10 cellular contexts compared by ENCODE assay signal in the genomic region with DNA sequence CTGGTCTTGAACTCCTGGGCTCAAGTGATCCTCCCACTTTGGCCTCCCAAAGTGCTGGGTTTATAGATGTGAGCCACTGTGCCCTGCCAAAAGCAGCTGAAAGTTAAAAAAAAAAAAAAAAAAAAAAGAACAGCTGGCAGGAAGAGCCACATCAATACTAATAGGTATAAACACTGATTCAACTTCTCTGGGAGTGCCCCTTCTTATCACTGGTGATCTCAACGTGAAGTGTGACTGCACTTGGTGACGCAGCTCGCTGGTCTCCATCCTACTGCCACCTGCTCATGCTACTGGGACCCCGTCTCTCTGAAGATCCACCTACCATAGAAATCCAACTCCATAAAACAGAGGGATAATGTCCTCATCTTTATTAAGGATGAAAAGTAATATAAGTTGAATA. TPM values are rescaled to one million over a fixed set of nuclear protein-coding genes. Genes with fewer than 3 reads are reported as not detected.
DNase-seq lines count a peak whose midpoint lies in the region; ATAC-seq lines count a peak whose summit lies in the region.
"Had no signal": no experiment of that assay in that cellular context is flagged by ENCODE, and none has a peak within 500 bp of the region (broad histone marks: within the 10 kb centered on the region; RNA-seq: fewer than 3 reads in every experiment).

No MANE protein-coding gene starts in this region.

- H3K9me3 Mint-ChIP-seq in T-cell = no peaks in the 10 kb centered on the region
- no peaks in the 10 kb centered on the region for H3K9me3 Mint-ChIP-seq in activated CD8-positive, alpha-beta memory T cell treated with anti-CD3 and anti-CD28 coated beads, Interleukin-2, amount 10 ng/mL, durations not matched to agents 7 days and 5 days (ENCODE audit: low read depth)
- no peaks in the 10 kb centered on the region for H3K9me3 Mint-ChIP-seq in activated naive CD8-positive, alpha-beta T cell treated with anti-CD3 and anti-CD28 coated beads, Interleukin-2, amount 50 U/mL, for 24 hours

- H3K4me1 Mint-ChIP-seq in T-cell = peaks cover 77 to 85% (median 83%) of the 10 kb centered on the region in 3 donors
- H3K4me1 Mint-ChIP-seq in activated CD8-positive, alpha-beta memory T cell treated with anti-CD3 and anti-CD28 coated beads, Interleukin-2, amount 10 ng/mL, durations not matched to agents 7 days and 5 days = peaks cover 51% of the 10 kb centered on the region
- peaks cover 63% of the 10 kb centered on the region for H3K4me1 Mint-ChIP-seq in activated naive CD8-positive, alpha-beta T cell treated with anti-CD3 and anti-CD28 coated beads, Interleukin-2, amount 50 U/mL, for 24 hours

- H3K36me3 Mint-ChIP-seq in T-cell = peaks cover 43% of the 10 kb centered on the region
- peaks cover 72% of the 10 kb centered on the region for H3K36me3 Mint-ChIP-seq in activated CD8-positive, alpha-beta memory T cell treated with anti-CD3 and anti-CD28 coated beads, Interleukin-2, amount 10 ng/mL, durations not matched to agents 7 days and 5 days
- H3K36me3 Mint-ChIP-seq in activated naive CD8-positive, alpha-beta T cell treated with anti-CD3 and anti-CD28 coated beads, Interleukin-2, amount 50 U/mL, for 24 hours (ENCODE audit: low read depth) = peaks cover 20% of the 10 kb centered on the region

- H3K27me3 Mint-ChIP-seq in T-cell = no peaks in the 10 kb centered on the region
- no peaks in the 10 kb centered on the region for H3K27me3 Mint-ChIP-seq in activated CD8-positive, alpha-beta memory T cell treated with anti-CD3 and anti-CD28 coated beads, Interleukin-2, amount 10 ng/mL, durations not matched to agents 7 days and 5 days
- no peaks in the 10 kb centered on the region for H3K27me3 Mint-ChIP-seq in activated naive CD8-positive, alpha-beta T cell treated with anti-CD3 and anti-CD28 coated beads, Interleukin-2, amount 50 U/mL, for 24 hours

- DNase-seq in T-cell (peak in 33 of 34 experiments; percentile 49 to 86 (median 69)), GF-D8 (lab: John Stamatoyannopoulos, UW) (no peak), hepatic stellate cell (ENCODE audit: low spot score) (no peak)
- no peak for DNase-seq in activated CD8-positive, alpha-beta memory T cell treated with anti-CD3 and anti-CD28 coated beads, Interleukin-2, amount 10 ng/mL, durations not matched to agents 7 days and 5 days
- peak; percentile 57 for DNase-seq in activated naive CD8-positive, alpha-beta T cell treated with anti-CD3 and anti-CD28 coated beads, Interleukin-2, amount 50 U/mL, for 24 hours
- DNase-seq in stimulated activated CD4-positive, alpha-beta T cell treated with anti-CD3 and anti-CD28 coated beads, TNF-alpha, amount 100 ng/mL, for 4 hours (ENCODE audit: low read depth in 3 of 3) = peak in 2 of 3 experiments; percentile 47 to 48
- DNase-seq: NCI-H146 had no signal

- POLR2A ChIA-PET in T-cell (lab: Charles Lee) = interaction anchor here (0.5 to 1.0 kb wide), 10 partner anchors 8 to 1231 kb away, joined by 3 to 12 read pairs (median 4); no protein-coding TSS in a partner anchor

- peak overlapping the region; percentile 91 to 96 for H3K27ac Mint-ChIP-seq in T-cell
- H3K27ac Mint-ChIP-seq in activated CD8-positive, alpha-beta memory T cell treated with anti-CD3 and anti-CD28 coated beads, Interleukin-2, amount 10 ng/mL, durations not matched to agents 7 days and 5 days = peak overlapping the region; percentile 59
- peak overlapping the region; percentile 92 for H3K27ac Mint-ChIP-seq in activated naive CD8-positive, alpha-beta T cell treated with anti-CD3 and anti-CD28 coated beads, Interleukin-2, amount 50 U/mL, for 24 hours

- CTCF ChIA-PET in T-cell (lab: Charles Lee) = interaction anchor here in 1 of 2 donors (0.6 to 1.4 kb wide), 5 partner anchors 16 to 321 kb away, joined by 3 to 8 read pairs (median 6); a partner anchor contains a TSS
- CTCF ChIA-PET in activated CD8-positive, alpha-beta memory T cell treated with anti-CD3 and anti-CD28 coated beads, Interleukin-2, amount 10 ng/mL, durations not matched to agents 7 days and 5 days (lab: Charles Lee) = interaction anchor here (0.7 to 1.8 kb wide), 7 partner anchors 8 to 478 kb away, joined by 3 to 6 read pairs (median 4); no protein-coding TSS in a partner anchor

- peak; percentile 92 to 99 (median 97) for ATAC-seq in T-cell (replicated peaks in 1 of 4)
- peak; percentile 77 for ATAC-seq in activated CD8-positive, alpha-beta memory T cell treated with anti-CD3 and anti-CD28 coated beads, Interleukin-2, amount 10 ng/mL, durations not matched to agents 7 days and 5 days
- peak; percentile 97 for ATAC-seq in activated naive CD8-positive, alpha-beta T cell treated with anti-CD3 and anti-CD28 coated beads, Interleukin-2, amount 50 U/mL, for 24 hours
- ATAC-seq in HG03565 (IDR thresholded peaks at IDR 0.05; ENCODE audit: unreplicated experiment) = no peak
- ATAC-seq in GM19035 (IDR thresholded peaks at IDR 0.05; ENCODE audit: unreplicated experiment) = no peak

- peak overlapping the region; percentile 35 to 68 (median 39) for H3K4me3 Mint-ChIP-seq in T-cell
- H3K4me3 Mint-ChIP-seq in activated CD8-positive, alpha-beta memory T cell treated with anti-CD3 and anti-CD28 coated beads, Interleukin-2, amount 10 ng/mL, durations not matched to agents 7 days and 5 days = no peak overlapping the region
- peak overlapping the region; percentile 2 for H3K4me3 Mint-ChIP-seq in activated naive CD8-positive, alpha-beta T cell treated with anti-CD3 and anti-CD28 coated beads, Interleukin-2, amount 50 U/mL, for 24 hours

RNA-seq across cellular contexts. Expression of a gene that starts 40.8 kb away (rescaled TPM):
- total RNA-seq in T-cell = 10 to 100 TPM; 50.7 to 66.5 (median 61.9) TPM
- 100 to 1,000 TPM in 1 of 2 experiments, 10 to 100 TPM in 1; 73.0 to 148 TPM for total RNA-seq in activated CD8-positive, alpha-beta memory T cell treated with anti-CD3 and anti-CD28 coated beads, Interleukin-2, amount 10 ng/mL, durations not matched to agents 7 days and 5 days

RNA-seq across cellular contexts. Expression of a gene that starts 58.4 kb away (rescaled TPM):
- 1 to 10 TPM in 4 of 5 donors, under 1 TPM in 1; 0.99 to 3.0 (median 1.7) TPM for total RNA-seq in T-cell
- under 1 TPM in 1 of 2 experiments, not detected in 1; 0.55 TPM for total RNA-seq in activated CD8-positive, alpha-beta memory T cell treated with anti-CD3 and anti-CD28 coated beads, Interleukin-2, amount 10 ng/mL, durations not matched to agents 7 days and 5 days
- total RNA-seq: mucosa of gallbladder had no signal

Comparison
In these comparisons a context has a peak if more than half of its experiments do, and no peak if none do; other contexts are left out.
1. ATAC-seq: peak in T-cell (4 of 4), activated CD8-positive, alpha-beta memory T cell treated with anti-CD3 and anti-CD28 coated beads, Interleukin-2, amount 10 ng/mL, durations not matched to agents 7 days and 5 days (single experiment) and activated naive CD8-positive, alpha-beta T cell treated with anti-CD3 and anti-CD28 coated beads, Interleukin-2, amount 50 U/mL, for 24 hours (single experiment); none in HG03565 (single experiment) and GM19035 (single experiment).
2. DNase-seq: peak in T-cell (33 of 34), activated naive CD8-positive, alpha-beta T cell treated with anti-CD3 and anti-CD28 coated beads, Interleukin-2, amount 50 U/mL, for 24 hours (single experiment) and stimulated activated CD4-positive, alpha-beta T cell treated with anti-CD3 and anti-CD28 coated beads, TNF-alpha, amount 100 ng/mL, for 4 hours (2 of 3); none in activated CD8-positive, alpha-beta memory T cell treated with anti-CD3 and anti-CD28 coated beads, Interleukin-2, amount 10 ng/mL, durations not matched to agents 7 days and 5 days (single experiment), GF-D8 (single experiment) and hepatic stellate cell (single experiment).
3. Peak in every context shown above with its lines, with median percentiles within 50 percentile points of each other: H3K27ac Mint-ChIP-seq.